15 cellular contexts compared by ENCODE assay signal in genomic region chr4:52718123-52718522, GRCh38. TPM values are rescaled to one million over a fixed set of nuclear protein-coding genes. Genes with fewer than 3 reads are reported as not detected.
DNase-seq lines count a peak whose midpoint lies in the region; ATAC-seq, FAIRE-seq and TF ChIP-seq lines count a peak whose summit lies in the region.
"Had no signal": no experiment of that assay in that cellular context is flagged by ENCODE, and none has a peak within 500 bp of the region (broad histone marks: within the 10 kb centered on the region; RNA-seq: fewer than 3 reads in every experiment).

No MANE protein-coding gene starts in this region.

- no peak for ATAC-seq in GM18505 (IDR thresholded peaks at IDR 0.05; ENCODE audit: unreplicated experiment)
- ATAC-seq: activated CD4-positive, CD25-positive, alpha-beta regulatory T cell treated with anti-CD3 and anti-CD28 coated beads, Interleukin-2, amount 50 U/mL, for 24 hours had no signal

- no peak for FAIRE-seq in urothelium cell line (lab: Jason Lieb, UNC)
- FAIRE-seq: small intestine had no signal

- TF ChIP-seq POLR2A in GM18505 (IDR thresholded peaks at IDR 0.05; ENCODE audit: borderline replicate concordance, extremely low read depth, insufficient read depth, insufficient read length), result peak; percentile 46
- TF ChIP-seq POLR2A in erythroblast (IDR thresholded peaks at IDR 0.05; ENCODE audit: low read length), result peak; percentile 31

- DNase-seq in Daoy (ENCODE audit: low read depth), result peak; percentile 24
- peak; percentile 19 for DNase-seq in OCI-M1 (lab: John Stamatoyannopoulos, UW)
- DNase-seq in erythroblast (lab: John Stamatoyannopoulos, UW), result peak in 1 of 2 experiments; percentile 20
- DNase-seq in NCI-H1105 (lab: John Stamatoyannopoulos, UW), result no peak
- DNase-seq in UCSD-AML1 (lab: John Stamatoyannopoulos, UW; ENCODE audit: unreplicated experiment), result no peak
- DNase-seq in GM13976 (ENCODE audit: low spot score), result no peak
- DNase-seq in urothelium cell line (ENCODE audit: low spot score), result no peak
- DNase-seq: activated gamma-delta T cell treated with Interleukin-2 at 50 U/mL for 16 hours, GF-D8, NCI-H1694, occipital lobe, small intestine, testis had no signal

- in situ Hi-C loops in GM13976 (cut with MboI; ENCODE audit: low sequenced_read_pairs, unreplicated experiment), result no loop called here

- TF ChIP-seq CTCF in GM13976 (IDR thresholded peaks at IDR 0.05; ENCODE audit: borderline replicate concordance, control extremely low read depth, extremely low read depth, insufficient read depth, missing control alignments), result no peak

RNA-seq across cellular contexts. Expression of gene ERVMER34-1, which starts 33.1 kb away (rescaled TPM):
- total RNA-seq in Daoy (2014; rRNA removed; shearing (Covaris generic)), result not detected in 2 replicates

RNA-seq across cellular contexts. Expression of gene USP46, which starts 59.0 kb away (rescaled TPM):
- total RNA-seq in Daoy (2014; rRNA removed; shearing (Covaris generic)), result 7.2 and 7.3 TPM in 2 replicates

Comparison
In these comparisons a context has a peak if more than half of its experiments do, and no peak if none do; other contexts are left out.
1. DNase-seq: peak in Daoy (single experiment) and OCI-M1 (single experiment); none in NCI-H1105 (single experiment), UCSD-AML1 (single experiment), GM13976 (single experiment) and urothelium cell line (single experiment).